ENCODE assay signal across 27 cellular contexts in genomic region chr3:129061077-129061887, GRCh38. TPM values are rescaled to one million over a fixed set of nuclear protein-coding genes. Genes with fewer than 3 reads are reported as not detected.
"Had no signal": no experiment of that assay in that cellular context is flagged by ENCODE, and none has a peak within 500 bp of the region (broad histone marks: within the 10 kb centered on the region; RNA-seq: fewer than 3 reads in every experiment).

No MANE protein-coding gene starts in this region.

- H3K27me3 Mint-ChIP-seq: activated naive CD8-positive, alpha-beta T cell treated with anti-CD3 and anti-CD28 coated beads, Interleukin-2, amount 50 U/mL, for 24 hours had no signal

- H3K4me1 ChIP-seq: neural progenitor cell had no signal

- H2AFZ ChIP-seq: neural progenitor cell had no signal

- H3K4me3 Mint-ChIP-seq: activated CD8-positive, alpha-beta T cell treated with anti-CD3 and anti-CD28 coated beads, Interleukin-2, amount 10 ng/mL, durations not matched to agents 7 days and 5 days; activated naive CD8-positive, alpha-beta T cell treated with anti-CD3 and anti-CD28 coated beads, Interleukin-2, amount 50 U/mL, for 24 hours; activated T-helper 1 cell treated with anti-CD3 and anti-CD28 coated beads, Interleukin-12 subunit alpha, Interleukin-12 subunit beta, Interleukin-2, Interleukin-4 antibody, amounts not matched to agents 30 ng/mL and 10 ng/mL and 1 ng/mL, durations not matched to agents 14 hours and 24 hours and 36 hours; memory B cell; naive thymus-derived CD4-positive, alpha-beta T cell; neural progenitor cell; T-helper 2 cell treated with Interferon-gamma antibody and Interleukin-4, amounts not matched to agents 5 μg/mL and 100 μg/mL, for 36 hours had no signal

- H3K27ac ChIP-seq: cardiac muscle cell, neural progenitor cell, sigmoid colon, thoracic aorta, upper lobe of right lung had no signal

- H3K27ac Mint-ChIP-seq: activated CD8-positive, alpha-beta T cell treated with anti-CD3 and anti-CD28 coated beads, Interleukin-2, amount 10 ng/mL, durations not matched to agents 7 days and 5 days; activated naive CD8-positive, alpha-beta T cell treated with anti-CD3 and anti-CD28 coated beads, Interleukin-2, amount 50 U/mL, for 24 hours; activated T-helper 1 cell treated with anti-CD3 and anti-CD28 coated beads, Interleukin-12 subunit alpha, Interleukin-12 subunit beta, Interleukin-2, Interleukin-4 antibody, amounts not matched to agents 30 ng/mL and 10 ng/mL and 1 ng/mL, durations not matched to agents 14 hours and 24 hours and 36 hours; memory B cell; naive thymus-derived CD4-positive, alpha-beta T cell; neural progenitor cell; T-helper 2 cell treated with Interferon-gamma antibody and Interleukin-4, amounts not matched to agents 5 μg/mL and 100 μg/mL, for 36 hours had no signal

- H3K36me3 Mint-ChIP-seq: neural progenitor cell had no signal

- H3K36me3 ChIP-seq: cardiac muscle cell, heart right ventricle, neural progenitor cell, sigmoid colon, thoracic aorta, upper lobe of right lung had no signal

- H3K4me3 ChIP-seq: cardiac muscle cell, heart right ventricle, neural progenitor cell, sigmoid colon, smooth muscle cell, thoracic aorta, upper lobe of right lung had no signal

- ATAC-seq: activated CD8-positive, alpha-beta T cell treated with anti-CD3 and anti-CD28 coated beads, Interleukin-2, amount 10 ng/mL, durations not matched to agents 7 days and 5 days; left cardiac atrium; naive thymus-derived CD4-positive, alpha-beta T cell; upper lobe of right lung had no signal

- H3K9ac ChIP-seq: neural progenitor cell had no signal

- H3K27me3 ChIP-seq: cardiac muscle cell, heart right ventricle, neural progenitor cell, sigmoid colon, upper lobe of right lung had no signal

- H3K4me2 ChIP-seq: neural progenitor cell, smooth muscle cell had no signal

- H3K9me3 Mint-ChIP-seq: activated naive CD8-positive, alpha-beta T cell treated with anti-CD3 and anti-CD28 coated beads, Interleukin-2, amount 50 U/mL, for 24 hours; activated T-helper 1 cell treated with anti-CD3 and anti-CD28 coated beads, Interleukin-12 subunit alpha, Interleukin-12 subunit beta, Interleukin-2, Interleukin-4 antibody, amounts not matched to agents 30 ng/mL and 10 ng/mL and 1 ng/mL, durations not matched to agents 14 hours and 24 hours and 36 hours; memory B cell; naive thymus-derived CD4-positive, alpha-beta T cell; neural progenitor cell; T-helper 2 cell treated with Interferon-gamma antibody and Interleukin-4, amounts not matched to agents 5 μg/mL and 100 μg/mL, for 36 hours had no signal

- DNase-seq: activated CD4-positive, alpha-beta T cell treated with anti-CD3 and anti-CD28 coated beads for 1 hour; activated CD4-positive, alpha-beta T cell treated with anti-CD3 and anti-CD28 coated beads, Interleukin-2, amount 50 U/mL, for 1 hour; activated CD8-positive, alpha-beta T cell treated with anti-CD3 and anti-CD28 coated beads, Interleukin-2, amount 10 ng/mL, durations not matched to agents 7 days and 5 days; activated gamma-delta T cell; activated naive CD4-positive, alpha-beta T cell treated with anti-CD3 and anti-CD28 coated beads, Interleukin-2, amount 50 U/mL, for 16 hours; activated naive CD8-positive, alpha-beta T cell treated with anti-CD3 and anti-CD28 coated beads, Interleukin-2, amount 50 U/mL, for 24 hours; heart right ventricle; islet precursor cell; left cardiac atrium; naive thymus-derived CD4-positive, alpha-beta T cell; sigmoid colon; stimulated activated CD4-positive, alpha-beta T cell treated with anti-CD3 and anti-CD28 coated beads, Interleukin-2, amount 100 ng/mL, for 48 hours; stimulated activated naive CD4-positive, alpha-beta T cell treated with Interleukin-2 at 50 U/mL for 16 hours; upper lobe of right lung had no signal

- H3K9me3 ChIP-seq: heart right ventricle, sigmoid colon, thoracic aorta, upper lobe of right lung had no signal

RNA-seq across cellular contexts. Expression of gene GP9, which starts 0.7 kb away (rescaled TPM):
- total RNA-seq: activated CD8-positive, alpha-beta T cell treated with anti-CD3 and anti-CD28 coated beads, Interleukin-2, amount 10 ng/mL, durations not matched to agents 7 days and 5 days; activated T-helper 1 cell treated with anti-CD3 and anti-CD28 coated beads, Interleukin-12 subunit alpha, Interleukin-12 subunit beta, Interleukin-2, Interleukin-4 antibody, amounts not matched to agents 30 ng/mL and 10 ng/mL and 1 ng/mL, durations not matched to agents 14 hours and 24 hours and 36 hours; cardiac muscle cell; cerebellum; epithelial cell of proximal tubule; fibroblast of villous mesenchyme; heart right ventricle; mucosa of gallbladder; osteoblast; renal cortical epithelial cell; sigmoid colon; smooth muscle cell; thoracic aorta had no signal
- polyA plus RNA-seq: cardiac muscle cell; naive thymus-derived CD4-positive, alpha-beta T cell; smooth muscle cell had no signal
